1 cellular context compared by ENCODE assay signal in the genomic region with DNA sequence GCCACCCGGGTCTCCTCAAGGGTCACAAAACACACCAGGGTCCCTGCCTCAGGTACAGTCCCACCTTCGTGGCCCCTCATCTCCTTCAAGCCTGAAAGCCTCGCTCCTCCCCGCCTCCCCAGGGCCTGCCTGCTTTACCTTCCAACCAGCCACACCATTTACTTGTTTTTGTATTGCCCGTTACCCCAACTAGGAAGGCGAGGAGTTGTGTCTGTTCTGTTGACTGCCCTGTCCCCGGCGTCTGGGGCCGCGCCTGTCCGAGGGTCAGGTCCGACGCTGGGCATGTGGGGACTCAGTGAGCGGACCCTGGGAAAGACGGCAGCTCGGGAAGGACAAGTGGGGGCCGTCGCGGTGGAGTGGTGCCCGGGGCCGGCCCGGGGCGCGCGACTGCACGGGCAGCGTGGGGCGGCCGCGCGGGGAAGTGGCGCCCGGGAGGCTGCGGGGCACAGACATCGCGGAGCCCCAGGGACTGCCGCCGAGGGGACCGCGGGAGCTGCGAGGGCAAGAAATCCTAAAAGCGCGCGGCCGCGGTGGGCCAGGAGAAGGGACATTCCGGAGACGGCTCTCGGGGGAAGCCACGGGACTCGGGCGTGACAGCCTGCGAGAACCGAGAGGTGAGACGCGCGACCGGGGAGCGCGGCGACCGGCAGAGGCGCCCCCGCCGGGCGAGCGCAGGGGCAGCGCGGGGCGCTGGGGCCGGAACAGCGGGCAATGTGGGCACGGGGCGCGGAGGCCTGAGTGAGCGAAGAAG.
TF ChIP-seq lines count a peak whose summit lies in the region.

No MANE protein-coding gene starts in this region.

TF ChIP-seq in GM12878, 131 proteins besides CTCF, POLR2A, EP300 and RAD21 (continued from another document):
- TF ChIP-seq, protein P1, sequence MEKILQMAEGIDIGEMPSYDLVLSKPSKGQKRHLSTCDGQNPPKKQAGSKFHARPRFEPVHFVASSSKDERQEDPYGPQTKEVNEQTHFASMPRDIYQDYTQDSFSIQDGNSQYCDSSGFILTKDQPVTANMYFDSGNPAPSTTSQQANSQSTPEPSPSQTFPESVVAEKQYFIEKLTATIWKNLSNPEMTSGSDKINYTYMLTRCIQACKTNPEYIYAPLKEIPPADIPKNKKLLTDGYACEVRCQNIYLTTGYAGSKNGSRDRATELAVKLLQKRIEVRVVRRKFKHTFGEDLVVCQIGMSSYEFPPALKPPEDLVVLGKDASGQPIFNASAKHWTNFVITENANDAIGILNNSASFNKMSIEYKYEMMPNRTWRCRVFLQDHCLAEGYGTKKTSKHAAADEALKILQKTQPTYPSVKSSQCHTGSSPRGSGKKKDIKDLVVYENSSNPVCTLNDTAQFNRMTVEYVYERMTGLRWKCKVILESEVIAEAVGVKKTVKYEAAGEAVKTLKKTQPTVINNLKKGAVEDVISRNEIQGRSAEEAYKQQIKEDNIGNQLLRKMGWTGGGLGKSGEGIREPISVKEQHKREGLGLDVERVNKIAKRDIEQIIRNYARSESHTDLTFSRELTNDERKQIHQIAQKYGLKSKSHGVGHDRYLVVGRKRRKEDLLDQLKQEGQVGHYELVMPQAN (conservative IDR thresholded peaks at IDR 0.05), result peak; percentile 50; the same call in 1 of the 2 replicates
- TF ChIP-seq, protein P2, sequence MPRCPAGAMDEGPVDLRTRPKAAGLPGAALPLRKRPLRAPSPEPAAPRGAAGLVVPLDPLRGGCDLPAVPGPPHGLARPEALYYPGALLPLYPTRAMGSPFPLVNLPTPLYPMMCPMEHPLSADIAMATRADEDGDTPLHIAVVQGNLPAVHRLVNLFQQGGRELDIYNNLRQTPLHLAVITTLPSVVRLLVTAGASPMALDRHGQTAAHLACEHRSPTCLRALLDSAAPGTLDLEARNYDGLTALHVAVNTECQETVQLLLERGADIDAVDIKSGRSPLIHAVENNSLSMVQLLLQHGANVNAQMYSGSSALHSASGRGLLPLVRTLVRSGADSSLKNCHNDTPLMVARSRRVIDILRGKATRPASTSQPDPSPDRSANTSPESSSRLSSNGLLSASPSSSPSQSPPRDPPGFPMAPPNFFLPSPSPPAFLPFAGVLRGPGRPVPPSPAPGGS (IDR thresholded peaks at IDR 0.05; ENCODE audit: borderline replicate concordance, insufficient read depth, low read depth, low read length, poor library complexity, severe bottlenecking), result no peak
- peak; percentile 47; the same call in 1 of the 2 replicates for TF ChIP-seq DPF2 (IDR thresholded peaks at IDR 0.05)
- peak; percentile 64 for TF ChIP-seq IKZF1 (conservative IDR thresholded peaks at IDR 0.05)
- TF ChIP-seq BACH1 (IDR thresholded peaks at IDR 0.05; ENCODE audit: borderline replicate concordance), result peak; percentile 73
- TF ChIP-seq BHLHE40 (IDR thresholded peaks at IDR 0.05; ENCODE audit: borderline replicate concordance in 1 of 2, low read depth in 2 of 2, low read length in 1 of 2), result peak; percentile 51 to 74; a peak in 2 of 4 replicates
- no peak for TF ChIP-seq STAT1 (conservative IDR thresholded peaks at IDR 0.05)
- TF ChIP-seq, protein P3, sequence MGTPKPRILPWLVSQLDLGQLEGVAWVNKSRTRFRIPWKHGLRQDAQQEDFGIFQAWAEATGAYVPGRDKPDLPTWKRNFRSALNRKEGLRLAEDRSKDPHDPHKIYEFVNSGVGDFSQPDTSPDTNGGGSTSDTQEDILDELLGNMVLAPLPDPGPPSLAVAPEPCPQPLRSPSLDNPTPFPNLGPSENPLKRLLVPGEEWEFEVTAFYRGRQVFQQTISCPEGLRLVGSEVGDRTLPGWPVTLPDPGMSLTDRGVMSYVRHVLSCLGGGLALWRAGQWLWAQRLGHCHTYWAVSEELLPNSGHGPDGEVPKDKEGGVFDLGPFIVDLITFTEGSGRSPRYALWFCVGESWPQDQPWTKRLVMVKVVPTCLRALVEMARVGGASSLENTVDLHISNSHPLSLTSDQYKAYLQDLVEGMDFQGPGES (IDR thresholded peaks at IDR 0.05), result 0 out of 2 replicates have a peak, but pooled peaks have one; percentile 31
- TF ChIP-seq YY1 (IDR thresholded peaks at IDR 0.05; ENCODE audit: low read depth, low read length), result 0 out of 2 replicates have a peak, but pooled peaks have one; percentile 36
- TF ChIP-seq GATAD2B (conservative IDR thresholded peaks at IDR 0.05; ENCODE audit: low read depth), result peak; percentile 70; the same call in 1 of the 2 replicates
- TF ChIP-seq NR2F1 (conservative IDR thresholded peaks at IDR 0.05), result peak; percentile 36; the same call in 1 of the 2 replicates
